Comparison of ENCODE assay signal across 14 cellular contexts in genomic region chr1:186463511-186463910, GRCh38. TPM values are rescaled to one million over a fixed set of nuclear protein-coding genes. Genes with fewer than 3 reads are reported as not detected.
DNase-seq lines count a peak whose midpoint lies in the region; ATAC-seq, FAIRE-seq and TF ChIP-seq lines count a peak whose summit lies in the region.
"Had no signal": no experiment of that assay in that cellular context is flagged by ENCODE, and none has a peak within 500 bp of the region (broad histone marks: within the 10 kb centered on the region; RNA-seq: fewer than 3 reads in every experiment).

No MANE protein-coding gene starts in this region.

- CTCF ChIA-PET in OCI-LY7 (lab: Charles Lee; ENCODE audit: unreplicated experiment) = no interaction called here

- POLR2A ChIA-PET in OCI-LY7 (lab: Charles Lee) = no interaction called here

- H2AFZ ChIP-seq in OCI-LY7 (ENCODE audit: low read length) = no peak overlapping the region

- no peaks in the 10 kb centered on the region for H3K9me2 ChIP-seq in OCI-LY7 (ENCODE audit: insufficient read depth, low read length)

- H3K27ac Mint-ChIP-seq in stimulated activated memory B cell treated with anti-CD40 and anti-IgM and Interleukin-4, amounts not matched to agents 10 μg/mL and 1 μg/mL and 100 μg/mL, for 72 hours = no peak overlapping the region
- H3K27ac Mint-ChIP-seq: CD4-positive, CD25-positive, alpha-beta regulatory T cell had no signal

- no TSS peak for BruUV-seq in OCI-LY7 (replicated peaks; lab: Mats Ljungman, UMichigan)

- ATAC-seq in stimulated activated memory B cell treated with anti-CD40 and anti-IgM and Interleukin-4, amounts not matched to agents 10 μg/mL and 1 μg/mL and 100 μg/mL, for 72 hours = peak; percentile 16

- H3K27me3 ChIP-seq in H7 (ENCODE audit: control insufficient read depth, insufficient read depth, low read length) (no peaks in the 10 kb centered on the region), WERI-Rb-1 (ENCODE audit: insufficient read depth, low read depth, severe bottlenecking) (no peaks in the 10 kb centered on the region)
- H3K27me3 ChIP-seq: BLaER1 treated with 17β-estradiol and CSF1 and Interleukin-3, amounts not matched to agents 10 nM and 100 nM had no signal

- H3K4me3 ChIP-seq in H7 (ENCODE audit: insufficient read depth, low read depth, low read length) (no peak overlapping the region), WERI-Rb-1 (ENCODE audit: low read depth, low read length) (no peak overlapping the region), OCI-LY7 (ENCODE audit: low read depth, low read length, poor library complexity, severe bottlenecking) (no peak overlapping the region)
- H3K4me3 ChIP-seq: BLaER1 treated with 17β-estradiol and CSF1 and Interleukin-3, amounts not matched to agents 10 nM and 100 nM had no signal

- H3K36me3 Mint-ChIP-seq in stimulated activated memory B cell treated with anti-CD40 and anti-IgM and Interleukin-4, amounts not matched to agents 10 μg/mL and 1 μg/mL and 100 μg/mL, for 72 hours = no peaks in the 10 kb centered on the region
- H3K36me3 Mint-ChIP-seq: CD4-positive, CD25-positive, alpha-beta regulatory T cell had no signal

- no peak overlapping the region for H3K4me2 ChIP-seq in OCI-LY7 (ENCODE audit: low read length)
- H3K4me2 ChIP-seq: BLaER1 treated with 17β-estradiol and CSF1 and Interleukin-3, amounts not matched to agents 10 nM and 100 nM had no signal

- no peaks in the 10 kb centered on the region for H3K4me1 ChIP-seq in OCI-LY7 (ENCODE audit: insufficient read depth, low read length, poor library complexity, severe bottlenecking)
- H3K4me1 ChIP-seq: BLaER1 treated with 17β-estradiol and CSF1 and Interleukin-3, amounts not matched to agents 10 nM and 100 nM had no signal

- no peak for FAIRE-seq in GM12892 (lab: Jason Lieb, UNC)
- FAIRE-seq: GM18507 had no signal

- H3K4me3 Mint-ChIP-seq in stimulated activated memory B cell treated with anti-CD40 and anti-IgM and Interleukin-4, amounts not matched to agents 10 μg/mL and 1 μg/mL and 100 μg/mL, for 72 hours = no peak overlapping the region
- H3K4me3 Mint-ChIP-seq: CD4-positive, CD25-positive, alpha-beta regulatory T cell had no signal

- DNase-seq in H7 (peak; percentile 26), WERI-Rb-1 (peak; percentile 48), iPS DF 19.7 (ENCODE audit: low read depth, low spot score) (peak; percentile 30), NCI-H187 (lab: John Stamatoyannopoulos, UW) (no peak), GM12892 (ENCODE audit: insufficient read length) (no peak), OCI-LY7 (ENCODE audit: low spot score) (no peak)
- DNase-seq: ACHN; CD4-positive, CD25-positive, alpha-beta regulatory T cell; DMS53 had no signal

- no peaks in the 10 kb centered on the region for H3K4me1 Mint-ChIP-seq in stimulated activated memory B cell treated with anti-CD40 and anti-IgM and Interleukin-4, amounts not matched to agents 10 μg/mL and 1 μg/mL and 100 μg/mL, for 72 hours
- H3K4me1 Mint-ChIP-seq: CD4-positive, CD25-positive, alpha-beta regulatory T cell had no signal

- H3K9me3 ChIP-seq in WERI-Rb-1 (ENCODE audit: severe bottlenecking) (no peaks in the 10 kb centered on the region), OCI-LY7 (ENCODE audit: low read length) (no peaks in the 10 kb centered on the region)
- H3K9me3 ChIP-seq: BLaER1 treated with 17β-estradiol and CSF1 and Interleukin-3, amounts not matched to agents 10 nM and 100 nM had no signal

- H3K27ac ChIP-seq in WERI-Rb-1 (peak overlapping the region; percentile 48; the same call in 1 of the 2 replicates), OCI-LY7 (ENCODE audit: low read depth, low read length, poor library complexity, severe bottlenecking) (no peak overlapping the region)
- H3K27ac ChIP-seq: BLaER1 treated with 17β-estradiol and CSF1 and Interleukin-3, amounts not matched to agents 10 nM and 100 nM had no signal

- H4K20me1 ChIP-seq in OCI-LY7 (ENCODE audit: insufficient read depth, low read length) = no peaks in the 10 kb centered on the region
- H4K20me1 ChIP-seq: BLaER1 treated with 17β-estradiol and CSF1 and Interleukin-3, amounts not matched to agents 10 nM and 100 nM had no signal

- H3K79me2 ChIP-seq in OCI-LY7 (ENCODE audit: insufficient read depth, low read depth, low read length) = no peaks in the 10 kb centered on the region

- TF ChIP-seq CTCF in WERI-Rb-1 (IDR thresholded peaks at IDR 0.05; ENCODE audit: low read depth, low read length) = no peak
- no peak for TF ChIP-seq CTCF in OCI-LY7 (conservative IDR thresholded peaks at IDR 0.05; ENCODE audit: low read length)

- H3K36me3 ChIP-seq in H7 (replicated peaks; ENCODE audit: control insufficient read depth, insufficient read depth, low read length) = no peaks in the 10 kb centered on the region
- no peaks in the 10 kb centered on the region for H3K36me3 ChIP-seq in WERI-Rb-1
- H3K36me3 ChIP-seq in OCI-LY7 (ENCODE audit: insufficient read depth, low read length) = no peaks in the 10 kb centered on the region
- H3K36me3 ChIP-seq: BLaER1 treated with 17β-estradiol and CSF1 and Interleukin-3, amounts not matched to agents 10 nM and 100 nM had no signal

- intact Hi-C loops in OCI-LY7 (cut with micrococcal nuclease; ENCODE audit: unreplicated experiment) = no loop called here

- TF ChIP-seq POLR2A in GM12892 (IDR thresholded peaks at IDR 0.05; ENCODE audit: low read depth, low read length) = no peak

- no peaks in the 10 kb centered on the region for H3K9me3 Mint-ChIP-seq in stimulated activated memory B cell treated with anti-CD40 and anti-IgM and Interleukin-4, amounts not matched to agents 10 μg/mL and 1 μg/mL and 100 μg/mL, for 72 hours

- H3K27me3 Mint-ChIP-seq in stimulated activated memory B cell treated with anti-CD40 and anti-IgM and Interleukin-4, amounts not matched to agents 10 μg/mL and 1 μg/mL and 100 μg/mL, for 72 hours = peaks cover 13% of the 10 kb centered on the region

RNA-seq across cellular contexts. Expression of gene PDC, which starts 2.6 kb away (rescaled TPM):
- total RNA-seq in H7 (2014; rRNA removed; shearing (Covaris generic)) = not detected in 2 replicates
- 0.23 TPM for polyA plus RNA-seq in GM12892 (2012; ENCODE audit: missing spikeins)
- not detected in 2 replicates for total RNA-seq in OCI-LY7 (2014; rRNA removed; shearing (Covaris generic))
- total RNA-seq in OCI-LY7 (2022) = not detected in 2 replicates
- total RNA-seq: A172; CD4-positive, CD25-positive, alpha-beta regulatory T cell; H4 had no signal
- polyA plus RNA-seq: CD4-positive, CD25-positive, alpha-beta regulatory T cell had no signal

Comparison
In these comparisons a context has a peak if more than half of its experiments do, and no peak if none do; other contexts are left out.
1. DNase-seq: peak in H7 (single experiment), WERI-Rb-1 (single experiment) and iPS DF 19.7 (single experiment); none in NCI-H187 (0 of 2), GM12892 (single experiment) and OCI-LY7 (single experiment).